ENCODE assay signal across 8 cellular contexts in genomic region chr6:52573295-52573694, GRCh38. TPM values are rescaled to one million over a fixed set of nuclear protein-coding genes. Genes with fewer than 3 reads are reported as not detected.
DNase-seq lines count a peak whose midpoint lies in the region; ATAC-seq, FAIRE-seq and TF ChIP-seq lines count a peak whose summit lies in the region.

No MANE protein-coding gene starts in this region.

- intact Hi-C loops in kidney (cut with DNase I): no loop called here

- H3K4me3 ChIP-seq in RWPE2 (ENCODE audit: severe bottlenecking) (no peak overlapping the region), gastroesophageal sphincter (peak overlapping the region; percentile 10 to 66), skeletal muscle cell (ENCODE audit: low read depth, low read length) (peak overlapping the region; percentile 95), kidney (ENCODE audit: low read length in 2 of 2) (peak overlapping the region in 1 of 2 donors; percentile 19)

- DNase-seq in ELF-1 (ENCODE audit: low read depth, low spot score): peak; percentile 57
- no peak for DNase-seq in RWPE2 (ENCODE audit: low spot score)
- DNase-seq in skeletal muscle cell (ENCODE audit: low read depth): no peak
- no peak for DNase-seq in H4 (ENCODE audit: low spot score)
- DNase-seq in kidney: no peak
- DNase-seq in activated CD4-positive, CD25-positive, alpha-beta regulatory T cell (lab: John Stamatoyannopoulos, UW): no peak

- TF ChIP-seq EP300 in gastroesophageal sphincter (IDR thresholded peaks at IDR 0.05): no peak

- H3K4me1 ChIP-seq in RWPE2 (ENCODE audit: insufficient read depth, poor library complexity, severe bottlenecking) (peaks cover 33% of the 10 kb centered on the region), gastroesophageal sphincter (peaks cover 22 to 92% (median 49%) of the 10 kb centered on the region in 3 donors), kidney (ENCODE audit: control insufficient read depth in 1 of 2, insufficient read depth in 1 of 2, low read depth in 1 of 2, low read length in 2 of 2) (peaks cover 28 to 37% of the 10 kb centered on the region in 2 donors)

- H3K9me3 ChIP-seq in RWPE2 (ENCODE audit: severe bottlenecking) (no peaks in the 10 kb centered on the region), gastroesophageal sphincter (no peaks in the 10 kb centered on the region), kidney (ENCODE audit: control insufficient read depth in 1 of 2, low read length in 2 of 2) (no peaks in the 10 kb centered on the region)

- H3K27ac ChIP-seq in RWPE2 (ENCODE audit: poor library complexity, severe bottlenecking) (peak overlapping the region; percentile 16), gastroesophageal sphincter (peak overlapping the region; percentile 40 to 100 (median 97)), kidney (ENCODE audit: low read depth in 2 of 2, low read length in 2 of 2) (no peak overlapping the region)

- peaks cover 8% of the 10 kb centered on the region for H3K36me3 ChIP-seq in RWPE2 (ENCODE audit: low read depth)
- H3K36me3 ChIP-seq in gastroesophageal sphincter: no peaks in the 10 kb centered on the region
- no peaks in the 10 kb centered on the region for H3K36me3 ChIP-seq in kidney (ENCODE audit: control insufficient read depth in 1 of 2, insufficient read depth in 2 of 2, low read length in 2 of 2)

- no peak for TF ChIP-seq POLR2A in gastroesophageal sphincter (IDR thresholded peaks at IDR 0.05)

- H3K27me3 ChIP-seq in RWPE2 (ENCODE audit: insufficient read depth, poor library complexity, severe bottlenecking) (no peaks in the 10 kb centered on the region), gastroesophageal sphincter (no peaks in the 10 kb centered on the region)

- no peak for ATAC-seq in RWPE2 (ENCODE audit: low read depth)
- ATAC-seq in gastroesophageal sphincter: no peak
- no peak for ATAC-seq in HG03521 (IDR thresholded peaks at IDR 0.05; ENCODE audit: unreplicated experiment)

- no peak for FAIRE-seq in kidney (lab: Jason Lieb, UNC)

- 0 to 44% methylated on average over 1 of the region's 2 CpGs for WGBS in gastroesophageal sphincter (ENCODE audit: low coverage in 1 of 2), 2 donors

- H3K9ac ChIP-seq in kidney (ENCODE audit: low read length in 2 of 2): peak overlapping the region in 1 of 2 donors; percentile 30

- TF ChIP-seq CTCF in RWPE2 (IDR thresholded peaks at IDR 0.05; ENCODE audit: poor library complexity, severe bottlenecking) (no peak), gastroesophageal sphincter (IDR thresholded peaks at IDR 0.05) (peak in 1 of 4 experiments; percentile 23), kidney (IDR thresholded peaks at IDR 0.05; ENCODE audit: borderline replicate concordance, extremely low read depth, insufficient read depth) (no peak)

RNA-seq across cellular contexts. Expression of gene TRAM2, which starts 3.6 kb away (rescaled TPM):
- total RNA-seq in gastroesophageal sphincter (10 to 100 TPM; 16.7 to 34.2 (median 25.0) TPM), kidney (20.7 TPM)
- total RNA-seq in H4 (2014; rRNA removed; shearing (Covaris generic)): 28.2 and 29.7 TPM in 2 replicates
- 4.5 TPM for polyA plus RNA-seq in kidney (ENCODE audit: insufficient read depth, low read depth, low replicate concordance)

Comparison
In these comparisons a context has a peak if more than half of its experiments do, and no peak if none do; other contexts are left out.
1. H3K27ac ChIP-seq: peak in RWPE2 (single experiment) and gastroesophageal sphincter (4 of 4); none in kidney (0 of 2).